In the genomic region with DNA sequence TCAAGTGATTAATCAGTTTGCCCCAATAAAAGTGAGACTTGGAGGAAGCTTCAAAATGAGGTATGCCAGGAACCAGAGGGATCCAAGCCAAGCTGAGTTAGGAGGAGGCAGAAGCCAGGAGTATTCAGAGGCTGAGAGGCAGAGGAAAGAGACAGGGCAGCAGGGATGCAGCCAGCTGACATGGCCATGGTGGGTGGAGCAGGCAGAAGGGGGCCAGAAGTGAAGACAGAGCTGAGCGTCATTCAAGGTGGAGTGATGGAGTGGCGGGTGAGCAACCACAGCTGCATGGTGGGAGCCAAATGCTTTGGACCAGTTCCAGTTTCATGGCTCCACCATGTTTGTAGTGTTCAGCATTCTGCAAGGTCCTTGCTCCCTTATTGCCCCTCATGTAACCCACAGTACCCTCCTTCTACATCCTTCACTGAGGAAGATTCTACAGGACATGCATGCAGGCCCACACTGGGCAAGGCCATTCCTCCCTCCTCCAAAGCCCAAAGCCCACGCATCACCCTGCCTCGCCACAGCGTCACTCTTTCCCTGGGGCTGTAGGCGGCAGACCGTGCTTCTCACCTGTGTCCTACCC, we compare ENCODE assay signal across 25 cellular contexts.
DNase-seq lines count a peak whose midpoint lies in the region; ATAC-seq, FAIRE-seq and TF ChIP-seq lines count a peak whose summit lies in the region.
"Had no signal": no experiment of that assay in that cellular context is flagged by ENCODE, and none has a peak within 500 bp of the region (broad histone marks: within the 10 kb centered on the region; RNA-seq: fewer than 3 reads in every experiment).

No MANE protein-coding gene starts in this region.

- H2BK5ac ChIP-seq in H1 (ENCODE audit: low read depth, low read length): no peak overlapping the region
- H2BK5ac ChIP-seq in neuronal stem cell (ENCODE audit: low read length): no peak overlapping the region

- no peaks in the 10 kb centered on the region for H4K20me1 ChIP-seq in H1 (replicated peaks in 1 of 2; ENCODE audit: control insufficient read depth in 1 of 2, insufficient read depth in 2 of 2, low read length in 2 of 2)
- H4K20me1 ChIP-seq: BLaER1 had no signal

- H3K4ac ChIP-seq in H1 (replicated peaks; ENCODE audit: insufficient read length, low read depth, low read length) (no peak overlapping the region), neuronal stem cell (ENCODE audit: low read length) (no peak overlapping the region)

- H3K56ac ChIP-seq in H1 (replicated peaks; ENCODE audit: insufficient read length, low read depth, low read length): no peak overlapping the region

- TF ChIP-seq POLR2A in H1 (IDR thresholded peaks at IDR 0.05; ENCODE audit: control extremely low read depth in 1 of 2, low read depth in 2 of 2, low read length in 2 of 2): no peak

- H3K14ac ChIP-seq in H1 (ENCODE audit: insufficient read length) (no peak overlapping the region), neuronal stem cell (ENCODE audit: low read length) (peak overlapping the region; percentile 25)

- H3K23ac ChIP-seq in H1 (ENCODE audit: insufficient read length) (no peak overlapping the region), neuronal stem cell (ENCODE audit: low read depth, low read length, poor library complexity) (no peak overlapping the region)

- H3K36me3 Mint-ChIP-seq in activated CD4-positive, alpha-beta T cell treated with anti-CD3 and anti-CD28 coated beads for 36 hours (ENCODE audit: low read depth): no peaks in the 10 kb centered on the region
- H3K36me3 Mint-ChIP-seq: CD4-positive, CD25-positive, alpha-beta regulatory T cell; CD8-positive, alpha-beta T cell had no signal

- no peaks in the 10 kb centered on the region for H3K23me2 ChIP-seq in H1 (ENCODE audit: low read depth, low read length)

- H3K36me3 ChIP-seq in H1 (ENCODE audit: control insufficient read depth in 2 of 4, insufficient read depth in 4 of 4, low read length in 3 of 4): no peaks in the 10 kb centered on the region
- no peaks in the 10 kb centered on the region for H3K36me3 ChIP-seq in neuronal stem cell (replicated peaks in 1 of 2; ENCODE audit: control insufficient read depth in 2 of 2, insufficient read depth in 2 of 2, low read length in 2 of 2)
- H3K36me3 ChIP-seq: BLaER1 had no signal

- H2BK120ac ChIP-seq in H1 (replicated peaks; ENCODE audit: low read depth, low read length) (no peak overlapping the region), neuronal stem cell (ENCODE audit: low read depth, low read length) (no peak overlapping the region)

- 0 out of 2 replicates have a peak overlapping the region, but pooled peaks have one; percentile 14 for H2BK15ac ChIP-seq in H1 (ENCODE audit: low read length)
- H2BK15ac ChIP-seq in neuronal stem cell (ENCODE audit: low read length): no peak overlapping the region

- H3K18ac ChIP-seq in H1 (ENCODE audit: extremely low read depth, low read length) (no peak overlapping the region), neuronal stem cell (ENCODE audit: low read length) (peak overlapping the region; percentile 20)

- no peak overlapping the region for H3K27ac ChIP-seq in H1 (ENCODE audit: low read depth, low read length)
- no peak overlapping the region for H3K27ac ChIP-seq in neuronal stem cell (replicated peaks; ENCODE audit: low read length)
- H3K27ac ChIP-seq: 22Rv1, BLaER1, C4-2B, GM23248 had no signal

- intact Hi-C loops in activated CD4-positive, alpha-beta T cell treated with anti-CD3 and anti-CD28 coated beads for 36 hours (cut with DNase I, micrococcal nuclease): no loop called here

- H3K27me3 ChIP-seq in H1 (replicated peaks in 1 of 4; ENCODE audit: control insufficient read depth in 3 of 4, extremely low read depth in 1 of 4, insufficient read depth in 3 of 4, low read length in 3 of 4) (no peaks in the 10 kb centered on the region; a peak in 1 of 7 replicates), neuronal stem cell (ENCODE audit: control insufficient read depth in 3 of 3, insufficient read depth in 3 of 3, low read depth in 1 of 3, low read length in 3 of 3) (no peaks in the 10 kb centered on the region)
- H3K27me3 ChIP-seq: BLaER1 had no signal

- CTCF ChIA-PET in H1 (lab: Charles Lee; ENCODE audit: partially characterized antibody): interaction anchor here (0.9 to 1.3 kb wide), 3 partner anchors 14 to 433 kb away, joined by 3 read pairs; no protein-coding TSS in a partner anchor
- CTCF ChIA-PET in activated CD4-positive, alpha-beta T cell treated with anti-CD3 and anti-CD28 coated beads for 36 hours (lab: Charles Lee): interaction anchor here (1.0 kb wide), 1 partner anchor 10 kb away, joined by 4 read pairs; no protein-coding TSS in a partner anchor

- H3K27me3 Mint-ChIP-seq in activated CD4-positive, alpha-beta T cell treated with anti-CD3 and anti-CD28 coated beads for 36 hours: peaks cover 15% of the 10 kb centered on the region

- no peaks in the 10 kb centered on the region; a peak in 2 of 7 replicates for H3K4me1 ChIP-seq in H1 (replicated peaks in 1 of 4; ENCODE audit: control insufficient read depth in 3 of 4, insufficient read depth in 4 of 4, low read length in 3 of 4)
- H3K4me1 ChIP-seq in neuronal stem cell (ENCODE audit: control insufficient read depth in 2 of 2, insufficient read depth in 1 of 2, low read depth in 1 of 2, low read length in 2 of 2): no peaks in the 10 kb centered on the region
- H3K4me1 ChIP-seq: Caco-2 had no signal

- H3K79me2 ChIP-seq in H1 (ENCODE audit: control insufficient read depth in 1 of 2, insufficient read depth in 2 of 2, low read length in 2 of 2): no peaks in the 10 kb centered on the region

- H2AFZ ChIP-seq in H1 (ENCODE audit: low read length) (no peak overlapping the region), neuronal stem cell (ENCODE audit: low read length) (no peak overlapping the region)
- H2AFZ ChIP-seq: GM23248 had no signal

- no peak overlapping the region; the same call in 1 of the 2 replicates for H4K8ac ChIP-seq in H1 (ENCODE audit: extremely low read depth, insufficient read depth, low read length)
- no peak overlapping the region for H4K8ac ChIP-seq in neuronal stem cell (ENCODE audit: low read depth, low read length)

- no peak for TF ChIP-seq CTCF in H1 (IDR thresholded peaks at IDR 0.05; ENCODE audit: control extremely low read depth in 1 of 3, insufficient read depth in 1 of 3, low read depth in 1 of 3, low read length in 3 of 3)

- no peak overlapping the region for H3K4me3 Mint-ChIP-seq in activated CD4-positive, alpha-beta T cell treated with anti-CD3 and anti-CD28 coated beads for 36 hours
- H3K4me3 Mint-ChIP-seq: B cell; CD4-positive, CD25-positive, alpha-beta regulatory T cell; CD8-positive, alpha-beta T cell; H9; HFFc6 had no signal

- H3K4me2 ChIP-seq in H1 (ENCODE audit: insufficient read depth in 1 of 2, low read depth in 2 of 2, low read length in 2 of 2) (no peak overlapping the region), neuronal stem cell (ENCODE audit: insufficient read depth, low read length, poor library complexity, severe bottlenecking) (no peak overlapping the region)
- H3K4me2 ChIP-seq: BLaER1 had no signal

- no peak overlapping the region for H3K27ac Mint-ChIP-seq in activated CD4-positive, alpha-beta T cell treated with anti-CD3 and anti-CD28 coated beads for 36 hours
- H3K27ac Mint-ChIP-seq: B cell; CD4-positive, CD25-positive, alpha-beta regulatory T cell; CD8-positive, alpha-beta T cell; HFFc6 had no signal

- no peak overlapping the region for H2BK20ac ChIP-seq in H1 (ENCODE audit: low read length)

- no peaks in the 10 kb centered on the region for H3K9me3 Mint-ChIP-seq in activated CD4-positive, alpha-beta T cell treated with anti-CD3 and anti-CD28 coated beads for 36 hours (ENCODE audit: low read depth)
- H3K9me3 Mint-ChIP-seq: CD8-positive, alpha-beta T cell; H9; HFFc6 had no signal

- H2BK12ac ChIP-seq in H1 (ENCODE audit: low read depth, low read length) (no peak overlapping the region), neuronal stem cell (ENCODE audit: low read length) (no peak overlapping the region)

- peaks cover 4% of the 10 kb centered on the region for H3K4me1 Mint-ChIP-seq in activated CD4-positive, alpha-beta T cell treated with anti-CD3 and anti-CD28 coated beads for 36 hours
- H3K4me1 Mint-ChIP-seq: B cell; CD4-positive, CD25-positive, alpha-beta regulatory T cell had no signal

- WGBS in H1 (ENCODE audit: extremely low coverage in 1 of 2, insufficient coverage in 1 of 2, insufficient read length in 1 of 2, insufficient replicate concordance in 2 of 2, low coverage in 1 of 2, low lambda C conversion rate in 2 of 2, missing lambda C conversion rate in 1 of 2), 2 experiments: 93% methylated on average over 7 of the region's 7 CpGs; no CpG with 5 or more reads in 1 of the 2 experiments
- WGBS in neuronal stem cell (ENCODE audit: extremely low coverage in 2 of 2, insufficient read length in 2 of 2, insufficient replicate concordance in 1 of 2), 2 donors: no CpG with 5 or more reads among the region's 7 CpGs

- TF ChIP-seq RAD21 in H1 (IDR thresholded peaks at IDR 0.05 in 1 of 2, conservative IDR thresholded peaks at IDR 0.05 in 1 of 2; ENCODE audit: low read depth in 2 of 2, low read length in 2 of 2): no peak

- no peaks in the 10 kb centered on the region; the same call in 1 of the 2 replicates for H3K79me1 ChIP-seq in H1 (ENCODE audit: low read depth, low read length)
- no peaks in the 10 kb centered on the region for H3K79me1 ChIP-seq in neuronal stem cell (ENCODE audit: low read depth, low read length)

- H3K4me3 ChIP-seq in H1 (ENCODE audit: extremely low read depth in 1 of 4, insufficient read depth in 2 of 4, low read depth in 3 of 4, low read length in 4 of 4) (no peak overlapping the region), neuronal stem cell (ENCODE audit: low read length in 2 of 2) (no peak overlapping the region)
- H3K4me3 ChIP-seq: BLaER1, GM23248 had no signal

- H4K5ac ChIP-seq in H1 (ENCODE audit: insufficient read length, low read depth, low read length): no peak overlapping the region

- H3K9ac ChIP-seq in H1 (replicated peaks in 1 of 4; ENCODE audit: extremely low read depth in 1 of 4, low read depth in 3 of 4, low read length in 3 of 4) (no peak overlapping the region), neuronal stem cell (ENCODE audit: low read depth, low read length, poor library complexity) (no peak overlapping the region)
- H3K9ac ChIP-seq: BLaER1, GM23248 had no signal

- ATAC-seq in activated CD4-positive, alpha-beta T cell treated with anti-CD3 and anti-CD28 coated beads for 36 hours: no peak
- ATAC-seq: CD8-positive, alpha-beta T cell; HCT116 had no signal

- H2AK5ac ChIP-seq in H1 (ENCODE audit: low read depth, low read length) (no peak overlapping the region), neuronal stem cell (ENCODE audit: low read depth, low read length) (no peak overlapping the region)

- H4K91ac ChIP-seq in H1 (replicated peaks; ENCODE audit: insufficient read length, low read length): no peak overlapping the region
- H4K91ac ChIP-seq in neuronal stem cell (ENCODE audit: low read depth, low read length, poor library complexity): peak overlapping the region; percentile 57

- no peak for TF ChIP-seq EP300 in H1 (IDR thresholded peaks at IDR 0.05; ENCODE audit: borderline replicate concordance in 1 of 2, low read depth in 2 of 2, low read length in 2 of 2)

- POLR2A ChIA-PET in H1 (lab: Charles Lee; ENCODE audit: partially characterized antibody): no interaction called here
- POLR2A ChIA-PET in activated CD4-positive, alpha-beta T cell treated with anti-CD3 and anti-CD28 coated beads for 36 hours (lab: Charles Lee): no interaction called here

- FAIRE-seq in H1 (lab: Jason Lieb, UNC): no peak
- peak; percentile 37 for FAIRE-seq in urothelium cell line (lab: Jason Lieb, UNC)
- FAIRE-seq: A204.1, G401.6, GM12892, GM19239 had no signal

- peak; percentile 13 for DNase-seq in activated CD8-positive, alpha-beta memory T cell treated with anti-CD3 and anti-CD28 coated beads for 24 hours
- no peak for DNase-seq in activated CD8-positive, alpha-beta memory T cell treated with anti-CD3 and anti-CD28 coated beads, Interleukin-2, amount 50 U/mL, for 48 hours
- DNase-seq in H1 (ENCODE audit: low read depth in 1 of 2, low spot score in 2 of 2) (peak in 1 of 2 experiments; percentile 19), neuronal stem cell (ENCODE audit: low spot score) (no peak), urothelium cell line (ENCODE audit: low spot score) (no peak), GM19238 (ENCODE audit: insufficient read length, low spot score) (no peak), OCI-M2 (lab: John Stamatoyannopoulos, UW; ENCODE audit: unreplicated experiment) (no peak)
- DNase-seq in activated CD4-positive, alpha-beta T cell treated with anti-CD3 and anti-CD28 coated beads for 36 hours: no peak
- DNase-seq: Caco-2; CD4-positive, CD25-positive, alpha-beta regulatory T cell; CD8-positive, alpha-beta T cell; DMS153; DND-41; GM23248; H9; HFFc6 had no signal

- H3K9me3 ChIP-seq in H1 (ENCODE audit: insufficient read depth in 2 of 2, low read depth in 1 of 2, low read length in 1 of 2) (no peaks in the 10 kb centered on the region), neuronal stem cell (replicated peaks in 1 of 2; ENCODE audit: control insufficient read depth in 2 of 2, insufficient read depth in 1 of 2, low read depth in 1 of 2, low read length in 2 of 2) (no peaks in the 10 kb centered on the region)
- H3K9me3 ChIP-seq: BLaER1 had no signal
